In genomic region chr10:113716109-113717010, GRCh38 we compare ENCODE assay signal across 38 cellular contexts. TPM values are rescaled to one million over a fixed set of nuclear protein-coding genes. Genes with fewer than 3 reads are reported as not detected.
A peak's percentile ranks its signal among the peaks of the same experiment; 100 is the strongest.
DNase-seq lines count a peak whose midpoint lies in the region; ATAC-seq, FAIRE-seq and TF ChIP-seq lines count a peak whose summit lies in the region.
"Had no signal": no experiment of that assay in that cellular context is flagged by ENCODE, and none has a peak within 500 bp of the region (broad histone marks: within the 10 kb centered on the region; RNA-seq: fewer than 3 reads in every experiment).

No MANE protein-coding gene starts in this region.

- POLR2A ChIA-PET in GM12878 (lab: Charles Lee) = no interaction called here

- no peaks in the 10 kb centered on the region for H3K27me3 ChIP-seq in GM12878 (replicated peaks in 1 of 2; ENCODE audit: control insufficient read depth in 2 of 2, insufficient read depth in 2 of 2, low read length in 1 of 2)
- H3K27me3 ChIP-seq: BLaER1, left lung, MG63, transverse colon had no signal

- 34% methylated on average over 2 of the region's 2 CpGs for WGBS in GM12878 (ENCODE audit: insufficient coverage, insufficient replicate concordance, low lambda C conversion rate, missing lambda C conversion rate)

- RAD21 ChIA-PET in GM12878 (lab: Charles Lee; ENCODE audit: unreplicated experiment) = interaction anchor here (0.6 to 1.7 kb wide), 4 partner anchors 34 to 82 kb away, joined by 3 to 6 read pairs (median 4); partner anchors contain the start of gene PLEKHS1

- TF ChIP-seq EP300 in GM12878 (IDR thresholded peaks at IDR 0.05; ENCODE audit: borderline replicate concordance in 1 of 2, control insufficient read depth in 1 of 2, low read depth in 2 of 2, low read length in 2 of 2) = no peak

- H3K9ac ChIP-seq in GM12878 (ENCODE audit: control insufficient read depth, insufficient read depth, low read length) = no peak overlapping the region
- H3K9ac ChIP-seq: BLaER1 had no signal

- H3K36me3 ChIP-seq in GM12878 (ENCODE audit: control insufficient read depth in 2 of 2, insufficient read depth in 2 of 2, low read length in 1 of 2) = peaks cover 7 to 10% of the 10 kb centered on the region in 2 experiments; a peak in 3 of 4 replicates
- H3K36me3 ChIP-seq: MG63 had no signal

- no peak overlapping the region for H3K27ac ChIP-seq in GM12878 (ENCODE audit: control insufficient read depth, insufficient read depth)
- H3K27ac ChIP-seq: BLaER1, left lung, SK-N-MC, transverse colon had no signal

- no peaks in the 10 kb centered on the region for H3K79me2 ChIP-seq in GM12878 (ENCODE audit: control insufficient read depth, insufficient read depth, low read length)

- no peak overlapping the region for H3K4me3 ChIP-seq in GM12878
- H3K4me3 ChIP-seq: BLaER1, GM23338, left lung, MG63, SK-N-MC, transverse colon had no signal

- TF ChIP-seq CTCF in GM13976 (IDR thresholded peaks at IDR 0.05; ENCODE audit: borderline replicate concordance, control extremely low read depth, extremely low read depth, insufficient read depth, missing control alignments) (no peak), GM12878 (IDR thresholded peaks at IDR 0.05 in 2 of 3, conservative IDR thresholded peaks at IDR 0.05 in 1 of 3; ENCODE audit: control insufficient read depth in 2 of 3, extremely low read depth in 1 of 3, insufficient read depth in 1 of 3, low read depth in 3 of 3, low read length in 3 of 3) (no peak)

- H3K4me1 ChIP-seq in GM12878 (ENCODE audit: control insufficient read depth, insufficient read depth, low read length) = peaks cover 7% of the 10 kb centered on the region
- H3K4me1 ChIP-seq: left lung had no signal

- no peaks in the 10 kb centered on the region for H4K20me1 ChIP-seq in GM12878 (ENCODE audit: control insufficient read depth, insufficient read depth)

- SMC1A ChIA-PET in GM12878 (lab: Charles Lee; ENCODE audit: uncharacterized antibody, unreplicated experiment) = interaction anchor here (0.6 to 2.0 kb wide), 8 partner anchors 11 to 397 kb away, joined by 3 to 6 read pairs (median 3); partner anchors contain the start of gene CASP7

- H3K9me3 ChIP-seq in GM12878 (replicated peaks; ENCODE audit: control insufficient read depth, insufficient read depth, low read length) = no peaks in the 10 kb centered on the region
- H3K9me3 ChIP-seq: left lung, MG63, transverse colon had no signal

- 0 out of 2 replicates have a peak overlapping the region, but pooled peaks have one; percentile 34 for H3K4me2 ChIP-seq in GM12878 (ENCODE audit: control insufficient read depth, insufficient read depth)
- H3K4me2 ChIP-seq: BLaER1, GM23338 had no signal

- DNase-seq in GM13976 (ENCODE audit: low spot score) (peak; percentile 37), NOMO-1 treated with DMSO at 0.1 percent for 48 hours (lab: John Stamatoyannopoulos, UW; ENCODE audit: unreplicated experiment) (peak; percentile 60), GM12878 (ENCODE audit: low read depth, low spot score) (no peak), SHP77 treated with DMSO at 0.1 percent for 48 hours (lab: John Stamatoyannopoulos, UW) (no peak)
- DNase-seq in central memory CD4-positive, alpha-beta T cell = no peak
- DNase-seq: activated CD4-positive, alpha-beta T cell treated with anti-CD3 and anti-CD28 coated beads, Interleukin-2, amount 50 U/mL, for 48 hours; activated CD4-positive, CD25-positive, alpha-beta regulatory T cell treated with anti-CD3 and anti-CD28 coated beads, Interleukin-2, amount 50 U/mL, for 72 hours; activated naive CD4-positive, alpha-beta T cell; activated naive CD8-positive, alpha-beta T cell treated with anti-CD3 and anti-CD28 coated beads, Interleukin-2, amount 50 U/mL, for 24 hours; activated T-cell treated with anti-CD3 and anti-CD28 coated beads, Interleukin-2, amount 50 U/mL, for 72 hours; caudate nucleus; DMS79 treated with DMSO at 0.1 percent for 48 hours; GF-D8; glutamatergic neuron; KG1; left lung; mesenchymal stem cell; MG63; NCI-H1436; NCI-H2081 treated with DMSO at 0.1 percent for 48 hours; NCI-H345; NCI-H69; stimulated activated CD4-positive, alpha-beta T cell treated with anti-CD3 and anti-CD28 coated beads, Interleukin-4, amount 100 ng/mL, for 1 hour; transverse colon had no signal

- CTCF ChIA-PET in GM12878 (lab: Yijun Ruan, JAX) = interaction anchor here (0.5 to 1.6 kb wide), 9 partner anchors 11 to 730 kb away, joined by 3 to 6 read pairs (median 3); partner anchors contain the start of gene PLEKHS1

- H2AFZ ChIP-seq in GM12878 (ENCODE audit: control insufficient read depth, low read depth, low read length) = no peak overlapping the region
- H2AFZ ChIP-seq: GM23338 had no signal

- intact Hi-C loops in GM12878 (cut with micrococcal nuclease; ENCODE audit: unreplicated experiment) = no loop called here

- in situ Hi-C loops in GM13976 (cut with MboI; ENCODE audit: low sequenced_read_pairs, unreplicated experiment) = no loop called here
- in situ Hi-C loops in GM12878 (cut with MboI) = no loop called here

- no peak for TF ChIP-seq RAD21 in GM12878 (IDR thresholded peaks at IDR 0.05; ENCODE audit: insufficient read depth, low read depth, low read length)

- ATAC-seq in HG02870 (IDR thresholded peaks at IDR 0.05; ENCODE audit: unreplicated experiment) (peak; percentile 52), GM12878 (peak; percentile 38), GM19023 (IDR thresholded peaks at IDR 0.05; ENCODE audit: unreplicated experiment) (no peak), GM21576 (IDR thresholded peaks at IDR 0.05; ENCODE audit: unreplicated experiment) (no peak)
- ATAC-seq: activated naive CD8-positive, alpha-beta T cell treated with anti-CD3 and anti-CD28 coated beads, Interleukin-2, amount 50 U/mL, for 24 hours; activated T-cell treated with anti-CD3 and anti-CD28 coated beads, Interleukin-2, amount 50 U/mL, for 72 hours; esophagus mucosa; GM23338; left lung had no signal

- FAIRE-seq in GM12878 (lab: Jason Lieb, UNC) = no peak
- FAIRE-seq: GM18507, HTR-8/SVneo had no signal

- TF ChIP-seq POLR2A in GM12878 (IDR thresholded peaks at IDR 0.05; ENCODE audit: low read depth, low read length) = no peak

- no TSS peak for BruUV-seq in GM12878 (replicated peaks; lab: Mats Ljungman, UMichigan)

TF ChIP-seq in GM12878, 131 proteins besides CTCF, POLR2A, EP300 and RAD21 (continues in another document):
- no peak for TF ChIP-seq BHLHE40 (IDR thresholded peaks at IDR 0.05; ENCODE audit: borderline replicate concordance in 1 of 2, low read depth in 2 of 2, low read length in 1 of 2)

RNA-seq across cellular contexts. Expression of gene PLEKHS1, which starts 35.1 kb away (rescaled TPM):
- total RNA-seq in GM12878 (2013; cell fraction: nucleolus; rRNA removed) = not detected in 2 replicates
- not detected in 2 replicates for total RNA-seq in GM12878 (2014; rRNA removed)
- total RNA-seq in GM12878 (2014; rRNA removed; fragmentation: Illumina TruSeq; extraction: Trizol) = not detected in 2 replicates
- total RNA-seq in GM12878 (2021) = not detected in 2 replicates
- not detected for polyA plus RNA-seq in GM12878 (2011; ENCODE audit: low read depth)
- 0.03 and 0.04 TPM in 2 replicates for polyA plus RNA-seq in GM12878 (2011; rRNA removed)
- polyA plus RNA-seq in GM12878 (2011; cell fraction: cytosol; rRNA removed) = not detected in 2 replicates
- polyA plus RNA-seq in GM12878 (2011; cell fraction: nucleus; rRNA removed) = 0.06 TPM in 2 replicates
- not detected in 2 replicates for polyA plus RNA-seq in GM12878 (2012)
- not detected in 2 replicates for polyA plus RNA-seq in GM12878 (2014; fragmentation: Illumina TruSeq; extraction: Trizol)
- not detected for polyA plus RNA-seq in GM12878 (2014; fragmentation: Nextera tagmentation; extraction: Ambion mirVana)
- 0.04 and 0.17 TPM in 2 replicates for polyA plus RNA-seq in GM12878 (2014; rRNA removed)
- polyA plus RNA-seq in GM12878 (2016; fragmentation: Nextera tagmentation; extraction: Ambion mirVana) = not detected
- polyA minus RNA-seq in GM12878 (2011; rRNA and poly(A)+ RNA removed) = not detected in 2 replicates
- polyA minus RNA-seq in GM12878 (2011; cell fraction: cytosol; rRNA and poly(A)+ RNA removed) = not detected in 2 replicates
- polyA minus RNA-seq in GM12878 (2011; cell fraction: nucleus; rRNA and poly(A)+ RNA removed) = not detected in 2 replicates
- total RNA-seq: activated T-cell treated with anti-CD3 and anti-CD28 coated beads, Interleukin-2, amount 50 U/mL, for 72 hours; GM23338 had no signal
- polyA plus RNA-seq: AG04450, GM23338, neural cell had no signal

RNA-seq across cellular contexts. Expression of gene CASP7, which starts 36.6 kb away (rescaled TPM):
- total RNA-seq in GM12878 (2013; cell fraction: nucleolus; rRNA removed) = 21.0 and 23.4 TPM in 2 replicates
- total RNA-seq in GM12878 (2014; rRNA removed) (29.8 and 30.6 TPM in 2 replicates), GM12878 (2014; rRNA removed; fragmentation: Illumina TruSeq; extraction: Trizol) (33.0 and 34.5 TPM in 2 replicates), GM12878 (2021) (25.5 and 25.6 TPM in 2 replicates)
- polyA plus RNA-seq in GM12878 (2011; ENCODE audit: low read depth) = 23.5 TPM
- polyA plus RNA-seq in GM12878 (2011; rRNA removed) (34.4 and 35.9 TPM in 2 replicates), GM12878 (2014; fragmentation: Illumina TruSeq; extraction: Trizol) (34.0 and 41.3 TPM in 2 replicates), GM12878 (2014; fragmentation: Nextera tagmentation; extraction: Ambion mirVana) (10 to 100 TPM; 27.0 to 29.9 TPM), GM12878 (2014; rRNA removed) (26.3 and 27.5 TPM in 2 replicates), GM12878 (2016; fragmentation: Nextera tagmentation; extraction: Ambion mirVana) (10 to 100 TPM; 23.7 to 25.4 TPM)
- polyA plus RNA-seq in GM12878 (2011; cell fraction: cytosol; rRNA removed) = 17.7 and 20.3 TPM in 2 replicates
- 19.4 and 20.4 TPM in 2 replicates for polyA plus RNA-seq in GM12878 (2011; cell fraction: nucleus; rRNA removed)
- polyA plus RNA-seq in GM12878 (2012) = 16.3 and 23.4 TPM in 2 replicates
- polyA minus RNA-seq in GM12878 (2011; rRNA and poly(A)+ RNA removed) = 16.9 and 24.1 TPM in 2 replicates
- polyA minus RNA-seq in GM12878 (2011; cell fraction: cytosol; rRNA and poly(A)+ RNA removed) = 6.8 and 10.7 TPM in 2 replicates
- 6.0 and 7.9 TPM in 2 replicates for polyA minus RNA-seq in GM12878 (2011; cell fraction: nucleus; rRNA and poly(A)+ RNA removed)

RNA-seq across cellular contexts. Expression of gene NRAP, which starts 52.5 kb away (rescaled TPM):
- total RNA-seq in GM12878 (2013; cell fraction: nucleolus; rRNA removed) = not detected in 2 replicates
- not detected in 2 replicates for total RNA-seq in GM12878 (2014; rRNA removed)
- total RNA-seq in GM12878 (2014; rRNA removed; fragmentation: Illumina TruSeq; extraction: Trizol) = not detected in 2 replicates
- not detected in 2 replicates for total RNA-seq in GM12878 (2021)
- not detected for polyA plus RNA-seq in GM12878 (2011; ENCODE audit: low read depth)
- polyA plus RNA-seq in GM12878 (2011; rRNA removed) = not detected in 2 replicates
- not detected in 2 replicates for polyA plus RNA-seq in GM12878 (2011; cell fraction: cytosol; rRNA removed)
- polyA plus RNA-seq in GM12878 (2011; cell fraction: nucleus; rRNA removed) = not detected in 2 replicates
- not detected in 2 replicates for polyA plus RNA-seq in GM12878 (2012)
- polyA plus RNA-seq in GM12878 (2014; fragmentation: Illumina TruSeq; extraction: Trizol) = not detected in 2 replicates
- not detected for polyA plus RNA-seq in GM12878 (2014; fragmentation: Nextera tagmentation; extraction: Ambion mirVana)
- not detected in 2 replicates for polyA plus RNA-seq in GM12878 (2014; rRNA removed)
- not detected for polyA plus RNA-seq in GM12878 (2016; fragmentation: Nextera tagmentation; extraction: Ambion mirVana)
- not detected in 2 replicates for polyA minus RNA-seq in GM12878 (2011; rRNA and poly(A)+ RNA removed)
- not detected in 2 replicates for polyA minus RNA-seq in GM12878 (2011; cell fraction: cytosol; rRNA and poly(A)+ RNA removed)
- not detected in 2 replicates for polyA minus RNA-seq in GM12878 (2011; cell fraction: nucleus; rRNA and poly(A)+ RNA removed)
- total RNA-seq: activated T-cell treated with anti-CD3 and anti-CD28 coated beads, Interleukin-2, amount 50 U/mL, for 72 hours; GM23338; osteocyte; RPMI7951; T-helper 1 cell treated with Interleukin-12 subunit alpha and Interleukin-12 subunit beta and Interleukin-4 antibody, amounts not matched to agents 30 ng/mL and 1 ng/mL, for 36 hours had no signal
- polyA plus RNA-seq: AG04450, GM23338, neural cell had no signal

Comparison
In these comparisons a context has a peak if more than half of its experiments do, and no peak if none do; other contexts are left out.
1. DNase-seq: peak in GM13976 (single experiment) and NOMO-1 treated with DMSO at 0.1 percent for 48 hours (single experiment); none in GM12878 (single experiment), central memory CD4-positive, alpha-beta T cell (single experiment) and SHP77 treated with DMSO at 0.1 percent for 48 hours (single experiment).
2. ATAC-seq: peak in HG02870 (single experiment) and GM12878 (single experiment); none in GM19023 (single experiment) and GM21576 (single experiment).